In genomic region chr1:228263636-228264035, GRCh38 we compare ENCODE assay signal across 29 cellular contexts.
"Had no signal": no experiment of that assay in that cellular context is flagged by ENCODE, and none has a peak within 500 bp of the region (broad histone marks: within the 10 kb centered on the region; RNA-seq: fewer than 3 reads in every experiment).

No MANE protein-coding gene starts in this region.

- H3K4me2 ChIP-seq: neural progenitor cell had no signal

- H3K27ac ChIP-seq: colonic mucosa, epithelial cell of prostate, foreskin keratinocyte, heart right ventricle, left ventricle myocardium inferior, lower lobe of right lung, neural progenitor cell, prostate gland, sigmoid colon, stomach, thyroid gland had no signal

- H3K27me3 Mint-ChIP-seq: dendritic cell treated with granulocyte-macrophage colony-stimulating factor and Interleukin-4, amounts not matched to agents 40 ng/mL and 50 ng/mL, for 4 days; naive B cell; natural killer cell treated with Interleukin-12 subunit alpha and Interleukin-12 subunit beta and Interleukin-15 and Interleukin-18, amount 100 ng/mL, for 72 hours had no signal

- H3K36me3 ChIP-seq: colonic mucosa, neural progenitor cell, prostate gland, thyroid gland had no signal

- H3K27me3 ChIP-seq: colonic mucosa, foreskin keratinocyte, heart right ventricle, neural progenitor cell, sigmoid colon, stomach, thyroid gland had no signal

- H3K9ac ChIP-seq: neural progenitor cell had no signal

- H3K4me1 ChIP-seq: colonic mucosa, foreskin keratinocyte, lower lobe of right lung, neural progenitor cell, prostate gland, sigmoid colon, stomach, thyroid gland had no signal

- ATAC-seq: esophagus mucosa; foreskin keratinocyte; left colon; natural killer cell treated with Interleukin-12 subunit alpha and Interleukin-12 subunit beta and Interleukin-15 and Interleukin-18, amount 100 ng/mL, for 72 hours; stimulated activated effector memory CD8-positive, alpha-beta T cell treated with anti-CD3 and anti-CD28 coated beads, Interleukin-12 subunit alpha, Interleukin-12 subunit beta, amount 100 ng/mL, for 72 hours had no signal

- H3K9me3 Mint-ChIP-seq: dendritic cell treated with granulocyte-macrophage colony-stimulating factor and Interleukin-4, amounts not matched to agents 40 ng/mL and 50 ng/mL, for 4 days; natural killer cell treated with Interleukin-12 subunit alpha and Interleukin-12 subunit beta and Interleukin-15 and Interleukin-18, amount 100 ng/mL, for 72 hours; stimulated activated effector memory CD8-positive, alpha-beta T cell treated with anti-CD3 and anti-CD28 coated beads, Interleukin-12 subunit alpha, Interleukin-12 subunit beta, amount 100 ng/mL, for 72 hours had no signal

- H3K27ac Mint-ChIP-seq: dendritic cell treated with granulocyte-macrophage colony-stimulating factor and Interleukin-4, amounts not matched to agents 40 ng/mL and 50 ng/mL, for 4 days; endodermal cell; immature natural killer cell; natural killer cell treated with Interleukin-12 subunit alpha and Interleukin-12 subunit beta and Interleukin-15 and Interleukin-18, amount 100 ng/mL, for 72 hours; neural progenitor cell; stimulated activated effector memory CD8-positive, alpha-beta T cell treated with anti-CD3 and anti-CD28 coated beads, Interleukin-12 subunit alpha, Interleukin-12 subunit beta, amount 100 ng/mL, for 72 hours had no signal

- H3K4me3 ChIP-seq: colonic mucosa, heart right ventricle, left ventricle myocardium inferior, lower lobe of right lung, neural progenitor cell, prostate gland, sigmoid colon, stomach, thyroid gland had no signal

- H3K9me3 ChIP-seq: colonic mucosa, lower lobe of right lung, prostate gland, sigmoid colon, thyroid gland had no signal

- H3K4me3 Mint-ChIP-seq: dendritic cell treated with granulocyte-macrophage colony-stimulating factor and Interleukin-4, amounts not matched to agents 40 ng/mL and 50 ng/mL, for 4 days; endodermal cell; immature natural killer cell; naive B cell; natural killer cell treated with Interleukin-12 subunit alpha and Interleukin-12 subunit beta and Interleukin-15 and Interleukin-18, amount 100 ng/mL, for 72 hours; neural progenitor cell; stimulated activated effector memory CD8-positive, alpha-beta T cell treated with anti-CD3 and anti-CD28 coated beads, Interleukin-12 subunit alpha, Interleukin-12 subunit beta, amount 100 ng/mL, for 72 hours had no signal

- H3K4me1 Mint-ChIP-seq: endodermal cell; immature natural killer cell; naive B cell; neural progenitor cell; stimulated activated effector memory CD8-positive, alpha-beta T cell treated with anti-CD3 and anti-CD28 coated beads, Interleukin-12 subunit alpha, Interleukin-12 subunit beta, amount 100 ng/mL, for 72 hours had no signal

- H3K36me3 Mint-ChIP-seq: natural killer cell treated with Interleukin-12 subunit alpha and Interleukin-12 subunit beta and Interleukin-15 and Interleukin-18, amount 100 ng/mL, for 72 hours; stimulated activated effector memory CD8-positive, alpha-beta T cell treated with anti-CD3 and anti-CD28 coated beads, Interleukin-12 subunit alpha, Interleukin-12 subunit beta, amount 100 ng/mL, for 72 hours had no signal

- H2AFZ ChIP-seq: neural progenitor cell had no signal

- DNase-seq: colonic mucosa; effector CD8-positive, alpha-beta T cell; endodermal cell; foreskin keratinocyte; glutamatergic neuron; heart right ventricle; hippocampal formation; immature natural killer cell; kidney glomerular epithelial cell; left colon; left ventricle myocardium inferior; lower lobe of right lung; naive B cell; nucleus accumbens; right cardiac atrium; stimulated activated CD4-positive, alpha-beta T cell treated with anti-CD3 and anti-CD28 coated beads, Interleukin-2, amount 100 ng/mL, for 24 hours; stimulated activated CD4-positive, alpha-beta T cell treated with anti-CD3 and anti-CD28 coated beads, Interleukin-4, amount 100 ng/mL, for 24 hours; stimulated activated naive CD4-positive, alpha-beta T cell treated with Interleukin-2 at 50 U/mL for 16 hours; stomach; thyroid gland; trophoblast cell had no signal
